ENCODE assay signal across 8 cellular contexts in the genomic region with DNA sequence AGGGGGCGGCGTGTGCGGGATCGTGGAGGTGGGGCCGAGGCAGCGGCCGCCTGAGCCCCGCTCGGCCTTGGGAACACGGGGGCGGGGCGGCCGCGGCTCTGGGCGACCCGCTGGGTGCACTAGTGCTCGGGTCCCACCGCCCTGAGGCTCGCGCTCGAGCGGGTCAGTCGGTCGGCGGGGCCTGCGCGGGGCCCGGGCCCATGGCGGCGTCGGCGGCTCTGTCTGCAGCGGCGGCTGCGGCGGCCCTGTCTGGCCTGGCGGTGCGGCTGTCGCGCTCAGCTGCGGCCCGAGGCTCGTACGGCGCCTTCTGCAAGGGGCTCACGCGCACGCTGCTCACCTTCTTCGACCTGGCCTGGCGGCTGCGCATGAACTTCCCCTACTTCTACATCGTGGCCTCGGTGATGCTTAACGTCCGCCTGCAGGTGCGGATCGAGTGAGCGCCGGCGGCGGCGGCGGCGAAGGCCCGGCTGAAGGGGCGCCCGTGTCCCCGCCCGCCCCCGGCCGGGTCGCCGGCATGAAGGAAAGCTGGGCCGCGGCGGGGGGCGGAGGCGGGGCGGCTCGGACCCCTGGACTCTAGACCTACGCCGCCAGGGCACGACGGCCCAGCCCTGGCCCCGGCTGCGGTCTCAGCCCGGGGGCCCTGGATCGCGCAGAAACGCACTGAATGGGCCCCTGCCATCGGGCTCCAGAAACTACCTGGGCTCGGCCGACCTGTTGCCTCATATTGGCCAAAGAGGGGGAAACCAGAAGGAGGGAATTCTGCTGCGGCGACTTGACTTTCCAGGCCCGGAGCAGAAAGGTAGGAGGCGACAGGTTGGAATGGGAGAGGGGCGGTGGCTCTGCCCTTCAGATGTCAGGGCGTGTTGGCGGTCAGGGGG. TPM values are rescaled to one million over a fixed set of nuclear protein-coding genes. Genes with fewer than 3 reads are reported as not detected.
A peak's percentile ranks its signal among the peaks of the same experiment; 100 is the strongest.
DNase-seq lines count a peak whose midpoint lies in the region; ATAC-seq and TF ChIP-seq lines count a peak whose summit lies in the region.

A gene (plus strand): TSS at position 13 of the 878 bp plus-strand sequence. CDS start 188 bp downstream, at position 201.

- intact Hi-C loops in PC-3 (cut with micrococcal nuclease), result no loop called here

- no peaks in the 10 kb centered on the region for H4K20me1 ChIP-seq in PC-3 (ENCODE audit: low read length)

- H3K4me3 ChIP-seq in PC-3 (ENCODE audit: low read length), result peak within 1 kb of the TSS; percentile 59
- peak within 1 kb of the TSS; percentile 46 for H3K4me3 ChIP-seq in epithelial cell of esophagus (ENCODE audit: low read length)

- DNase-seq in HFFc6 (no peak), PC-3 (no peak), epithelial cell of esophagus (ENCODE audit: low read depth) (no peak), retina (peak; percentile 48), amygdala (lab: John Stamatoyannopoulos, UW) (no peak), NCI-H226 (no peak)

- POLR2A ChIA-PET in PC-3 (lab: Charles Lee; ENCODE audit: unreplicated experiment), result interaction anchor here (0.5 kb wide), 1 partner anchor 84 kb away, joined by 3 read pairs; no protein-coding TSS in a partner anchor

- no peak within 1 kb of the TSS for H3K27ac Mint-ChIP-seq in HFFc6

- H3K9me3 Mint-ChIP-seq in HFFc6, result peaks cover 4% of the 10 kb centered on the region; the same call in 1 of the 2 replicates

- H3K27me3 ChIP-seq in PC-3 (ENCODE audit: low read length), result no peaks in the 10 kb centered on the region

- H3K4me1 Mint-ChIP-seq in HFFc6 (ENCODE audit: low read depth), result no peaks in the 10 kb centered on the region

- H3K27me3 Mint-ChIP-seq in HFFc6 (ENCODE audit: insufficient read depth), result peaks cover 5% of the 10 kb centered on the region

- no peaks in the 10 kb centered on the region for H3K9me2 ChIP-seq in PC-3 (replicated peaks; ENCODE audit: low read length)

- H3K4me2 ChIP-seq in PC-3 (ENCODE audit: low read length), result peak within 1 kb of the TSS; percentile 75

- H3K9me3 ChIP-seq in PC-3 (ENCODE audit: low read length), result no peaks in the 10 kb centered on the region

- H3K9ac ChIP-seq in PC-3 (ENCODE audit: low read length), result no peak within 1 kb of the TSS

- peak within 1 kb of the TSS; percentile 87 for H2AFZ ChIP-seq in PC-3 (ENCODE audit: low read length)

- H3K27ac ChIP-seq in PC-3 (ENCODE audit: low read length), result no peak within 1 kb of the TSS

- ATAC-seq in GM18517 (IDR thresholded peaks at IDR 0.05; ENCODE audit: unreplicated experiment) (peak; percentile 48), PC-3 (peak; percentile 80), GM18870 (IDR thresholded peaks at IDR 0.05; ENCODE audit: unreplicated experiment) (no peak)

- H3K36me3 ChIP-seq in PC-3 (ENCODE audit: low read depth, low read length), result no peaks in the 10 kb centered on the region

- no peaks in the 10 kb centered on the region for H3F3A ChIP-seq in PC-3 (ENCODE audit: low read length, unreplicated experiment)

- TF ChIP-seq CTCF in HFFc6 (IDR thresholded peaks at IDR 0.05) (no peak), PC-3 (conservative IDR thresholded peaks at IDR 0.05; ENCODE audit: low read depth, low read length) (no peak), epithelial cell of esophagus (IDR thresholded peaks at IDR 0.05; ENCODE audit: insufficient read depth, low read depth, low read length, missing control alignments) (no peak)

- peak within 1 kb of the TSS; percentile 30; the same call in 1 of the 2 replicates for H3K4me3 Mint-ChIP-seq in HFFc6

- peaks cover 4% of the 10 kb centered on the region; the same call in 1 of the 2 replicates for H3K4me1 ChIP-seq in PC-3 (ENCODE audit: insufficient read depth, low read length)

- BruUV-seq in PC-3 (replicated peaks; lab: Mats Ljungman, UMichigan), result no TSS peak

- no peaks in the 10 kb centered on the region for H3K36me3 Mint-ChIP-seq in HFFc6 (ENCODE audit: low read depth)

- H3K79me2 ChIP-seq in PC-3 (ENCODE audit: low read length), result no peaks in the 10 kb centered on the region

- CTCF ChIA-PET in PC-3 (lab: Charles Lee), result no interaction called here

RNA-seq across cellular contexts. Expression of the gene that starts here (rescaled TPM):
- not detected for total RNA-seq in HFFc6 (2021; fragmentation: NEBNext Ultra II Directional; extraction: Animal tissue kit (Norgen Biotek cat#: 25700))
- total RNA-seq in PC-3 (2014; rRNA removed), result 0.73 and 1.4 TPM in 2 replicates
